24 cellular contexts compared by ENCODE assay signal in the genomic region with DNA sequence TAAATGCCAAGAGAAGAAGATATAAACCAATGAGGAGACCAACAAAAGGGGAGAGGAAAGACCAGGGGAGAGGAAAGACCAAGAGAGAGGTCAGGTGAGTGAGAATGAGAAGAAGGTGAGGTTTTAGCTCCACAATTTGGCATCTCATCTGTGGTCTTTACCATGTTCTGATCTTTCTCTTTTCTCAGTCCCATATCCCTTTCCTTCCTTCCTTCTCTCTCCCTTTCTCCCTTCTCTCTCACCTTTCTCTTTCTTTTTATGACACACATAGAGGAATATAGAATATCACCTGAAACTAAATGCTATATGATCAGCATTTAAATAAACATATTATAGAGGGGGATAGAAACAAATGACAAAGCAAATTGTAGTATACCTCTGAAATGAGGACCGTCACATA.
"Had no signal": no experiment of that assay in that cellular context is flagged by ENCODE, and none has a peak within 500 bp of the region (broad histone marks: within the 10 kb centered on the region; RNA-seq: fewer than 3 reads in every experiment).

No MANE protein-coding gene starts in this region.

- H3K4me3 Mint-ChIP-seq: dendritic cell treated with granulocyte-macrophage colony-stimulating factor and Interleukin-4, amounts not matched to agents 40 ng/mL and 50 ng/mL, for 4 days; effector memory CD8-positive, alpha-beta T cell; endodermal cell; mesothelial cell of epicardium; naive B cell had no signal

- ATAC-seq: effector memory CD8-positive, alpha-beta T cell; esophagus mucosa; gastrocnemius medialis; heart right ventricle; left cardiac atrium; left lung; left ventricle myocardium superior; lower lobe of right lung; mucosa of descending colon had no signal

- H3K9me3 Mint-ChIP-seq: dendritic cell treated with granulocyte-macrophage colony-stimulating factor and Interleukin-4, amounts not matched to agents 40 ng/mL and 50 ng/mL, for 4 days; effector memory CD8-positive, alpha-beta T cell; endodermal cell; mesothelial cell of epicardium; naive B cell had no signal

- DNase-seq: colonic mucosa; cortex of kidney; effector CD8-positive, alpha-beta T cell; effector memory CD8-positive, alpha-beta T cell; endodermal cell; erythroblast; esophagus squamous epithelium; foreskin fibroblast; foreskin melanocyte; gastrocnemius medialis; glutamatergic neuron; head of caudate nucleus; heart right ventricle; hippocampal formation; left cardiac atrium; left lung; left ventricle myocardium superior; lower lobe of right lung; mesenchymal stem cell; mucosa of descending colon; naive B cell had no signal

- H3K4me1 Mint-ChIP-seq: naive B cell had no signal

- H3K27ac Mint-ChIP-seq: dendritic cell treated with granulocyte-macrophage colony-stimulating factor and Interleukin-4, amounts not matched to agents 40 ng/mL and 50 ng/mL, for 4 days; effector memory CD8-positive, alpha-beta T cell; endodermal cell; mesothelial cell of epicardium; naive B cell had no signal

- H3K27me3 Mint-ChIP-seq: dendritic cell treated with granulocyte-macrophage colony-stimulating factor and Interleukin-4, amounts not matched to agents 40 ng/mL and 50 ng/mL, for 4 days; effector memory CD8-positive, alpha-beta T cell; naive B cell had no signal
